Comparison of ENCODE assay signal across 1 cellular context in the genomic region with DNA sequence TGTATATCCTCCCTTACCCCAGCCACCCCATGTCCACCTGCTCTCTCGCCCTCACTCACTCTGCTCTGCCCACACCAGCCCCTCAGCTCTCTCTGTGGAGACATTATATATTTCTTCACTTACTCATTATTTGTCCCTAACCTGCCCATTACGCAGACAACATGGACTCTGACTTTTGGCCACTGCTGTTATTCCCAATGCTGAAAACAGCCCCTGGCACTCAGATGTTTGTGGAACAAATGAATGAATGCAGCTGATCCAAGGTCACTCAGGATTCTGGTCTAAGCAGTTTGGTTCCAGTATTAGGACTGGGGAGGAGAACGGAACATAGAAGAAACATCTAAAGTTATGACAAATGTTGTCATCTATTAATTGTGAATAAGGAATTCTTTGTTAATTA.
TF ChIP-seq lines count a peak whose summit lies in the region.

No MANE protein-coding gene starts in this region.

TF ChIP-seq in HepG2, 621 proteins besides CTCF, POLR2A, EP300 and RAD21 (continued from another document):
- peak; percentile 32; the same call in 1 of the 2 replicates for TF ChIP-seq ARID4A (CRISPR knock-in tag; IDR thresholded peaks at IDR 0.05; ENCODE audit: borderline replicate concordance)
- TF ChIP-seq FOSL2 (CRISPR knock-in tag; IDR thresholded peaks at IDR 0.05): peak; percentile 72
- TF ChIP-seq, protein P1, sequence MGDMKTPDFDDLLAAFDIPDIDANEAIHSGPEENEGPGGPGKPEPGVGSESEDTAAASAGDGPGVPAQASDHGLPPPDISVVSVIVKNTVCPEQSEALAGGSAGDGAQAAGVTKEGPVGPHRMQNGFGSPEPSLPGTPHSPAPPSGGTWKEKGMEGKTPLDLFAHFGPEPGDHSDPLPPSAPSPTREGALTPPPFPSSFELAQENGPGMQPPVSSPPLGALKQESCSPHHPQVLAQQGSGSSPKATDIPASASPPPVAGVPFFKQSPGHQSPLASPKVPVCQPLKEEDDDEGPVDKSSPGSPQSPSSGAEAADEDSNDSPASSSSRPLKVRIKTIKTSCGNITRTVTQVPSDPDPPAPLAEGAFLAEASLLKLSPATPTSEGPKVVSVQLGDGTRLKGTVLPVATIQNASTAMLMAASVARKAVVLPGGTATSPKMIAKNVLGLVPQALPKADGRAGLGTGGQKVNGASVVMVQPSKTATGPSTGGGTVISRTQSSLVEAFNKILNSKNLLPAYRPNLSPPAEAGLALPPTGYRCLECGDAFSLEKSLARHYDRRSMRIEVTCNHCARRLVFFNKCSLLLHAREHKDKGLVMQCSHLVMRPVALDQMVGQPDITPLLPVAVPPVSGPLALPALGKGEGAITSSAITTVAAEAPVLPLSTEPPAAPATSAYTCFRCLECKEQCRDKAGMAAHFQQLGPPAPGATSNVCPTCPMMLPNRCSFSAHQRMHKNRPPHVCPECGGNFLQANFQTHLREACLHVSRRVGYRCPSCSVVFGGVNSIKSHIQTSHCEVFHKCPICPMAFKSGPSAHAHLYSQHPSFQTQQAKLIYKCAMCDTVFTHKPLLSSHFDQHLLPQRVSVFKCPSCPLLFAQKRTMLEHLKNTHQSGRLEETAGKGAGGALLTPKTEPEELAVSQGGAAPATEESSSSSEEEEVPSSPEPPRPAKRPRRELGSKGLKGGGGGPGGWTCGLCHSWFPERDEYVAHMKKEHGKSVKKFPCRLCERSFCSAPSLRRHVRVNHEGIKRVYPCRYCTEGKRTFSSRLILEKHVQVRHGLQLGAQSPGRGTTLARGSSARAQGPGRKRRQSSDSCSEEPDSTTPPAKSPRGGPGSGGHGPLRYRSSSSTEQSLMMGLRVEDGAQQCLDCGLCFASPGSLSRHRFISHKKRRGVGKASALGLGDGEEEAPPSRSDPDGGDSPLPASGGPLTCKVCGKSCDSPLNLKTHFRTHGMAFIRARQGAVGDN (CRISPR knock-in tag; IDR thresholded peaks at IDR 0.05): peak; percentile 32; the same call in 1 of the 2 replicates
- TF ChIP-seq MED1 (CRISPR knock-in tag; IDR thresholded peaks at IDR 0.05): peak; percentile 70
